ENCODE assay signal across 2 cellular contexts in genomic region chr4:176760468-176760867, GRCh38.
TF ChIP-seq lines count a peak whose summit lies in the region.

No MANE protein-coding gene starts in this region.

TF ChIP-seq in SK-N-SH, 30 proteins besides CTCF, POLR2A, EP300 and RAD21 (continued from another document):
- TF ChIP-seq TCF12 (IDR thresholded peaks at IDR 0.05) = no peak
- no peak for TF ChIP-seq MXI1 (IDR thresholded peaks at IDR 0.05; ENCODE audit: low read depth, low read length)
- no peak for TF ChIP-seq USF2 (IDR thresholded peaks at IDR 0.05; ENCODE audit: borderline replicate concordance, low read depth, low read length)
- TF ChIP-seq SIN3A (IDR thresholded peaks at IDR 0.05; ENCODE audit: borderline replicate concordance, low read depth, low read length) = no peak
- TF ChIP-seq USF1 (IDR thresholded peaks at IDR 0.05; ENCODE audit: borderline replicate concordance, low read depth) = no peak
TF ChIP-seq in SK-N-SH: peak in this region for 0.

TF ChIP-seq in SK-N-SH treated with all-trans-retinoic acid at 6 μM for 48 hours, 23 proteins besides CTCF, POLR2A, EP300 and RAD21 (continued from another document):
- no peak for TF ChIP-seq TSHZ2 (CRISPR knock-in tag; IDR thresholded peaks at IDR 0.05)
- TF ChIP-seq PATZ1 (CRISPR knock-in tag; IDR thresholded peaks at IDR 0.05; ENCODE audit: borderline replicate concordance) = no peak
- no peak for TF ChIP-seq ZNF70 (CRISPR knock-in tag; IDR thresholded peaks at IDR 0.05)
- TF ChIP-seq TCF4 (CRISPR knock-in tag; IDR thresholded peaks at IDR 0.05; ENCODE audit: borderline replicate concordance) = no peak
- TF ChIP-seq ISL1 (CRISPR knock-in tag; IDR thresholded peaks at IDR 0.05) = no peak
- no peak for TF ChIP-seq ARNTL (CRISPR knock-in tag; IDR thresholded peaks at IDR 0.05; ENCODE audit: borderline replicate concordance, low read depth)
- no peak for TF ChIP-seq TOX (CRISPR knock-in tag; IDR thresholded peaks at IDR 0.05; ENCODE audit: borderline replicate concordance)
- no peak for TF ChIP-seq ZFP30 (CRISPR knock-in tag; IDR thresholded peaks at IDR 0.05)
- no peak for TF ChIP-seq CSDC2 (CRISPR knock-in tag; IDR thresholded peaks at IDR 0.05)
- TF ChIP-seq ZNF565 (CRISPR knock-in tag; conservative IDR thresholded peaks at IDR 0.05; ENCODE audit: low read depth) = no peak
- TF ChIP-seq GLIS3 (CRISPR knock-in tag; IDR thresholded peaks at IDR 0.05) = no peak
